ENCODE assay signal across 8 cellular contexts in the genomic region with DNA sequence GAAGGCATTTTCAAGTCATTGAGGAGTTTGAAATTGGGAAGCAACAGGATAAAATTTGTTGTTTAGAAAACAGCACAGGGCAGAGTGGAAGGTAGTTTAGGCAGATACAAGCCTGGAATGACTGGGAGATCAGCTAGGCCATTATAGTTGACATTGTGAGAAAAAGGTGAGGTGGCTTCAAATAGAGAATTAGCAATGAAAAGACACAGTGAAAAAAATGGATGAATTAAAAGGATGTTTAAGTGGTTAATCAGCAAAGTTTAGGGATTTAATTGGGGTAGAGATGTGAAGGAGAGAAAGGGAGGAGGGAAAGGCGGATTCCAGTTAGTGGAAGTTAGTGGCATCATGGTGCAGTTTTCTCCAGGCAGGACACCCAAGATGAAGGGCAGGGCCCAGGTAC.
"Had no signal": no experiment of that assay in that cellular context is flagged by ENCODE, and none has a peak within 500 bp of the region (broad histone marks: within the 10 kb centered on the region; RNA-seq: fewer than 3 reads in every experiment).

No MANE protein-coding gene starts in this region.

- ATAC-seq: GM12878 had no signal

- DNase-seq: GDM1, GF-D8 had no signal

- FAIRE-seq: G401.6, GM12878, GM12891, GM12892, GM18507, GM19239 had no signal

- H3K4me3 ChIP-seq: GM12878 had no signal
